In the genomic region with DNA sequence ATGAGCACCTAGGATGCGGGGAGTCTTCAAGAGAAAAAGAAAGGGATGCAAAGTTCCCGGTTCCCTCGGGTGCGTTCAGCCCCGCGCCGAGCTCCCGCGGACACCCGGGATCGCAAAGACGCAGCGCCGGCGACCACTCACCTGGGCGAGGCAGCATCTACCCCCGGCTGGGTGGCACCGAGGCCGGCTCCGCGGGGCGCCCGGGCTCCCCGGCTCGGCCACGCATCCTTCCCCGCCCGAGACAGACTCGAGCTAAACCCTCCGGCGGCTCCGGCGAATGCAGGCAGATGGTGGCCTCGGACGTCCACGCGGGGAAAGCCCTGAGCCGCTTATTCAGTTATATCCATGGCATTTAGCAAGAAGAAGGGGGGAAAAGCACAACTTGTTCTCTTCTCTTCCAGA, we compare ENCODE assay signal across 8 cellular contexts. TPM values are rescaled to one million over a fixed set of nuclear protein-coding genes. Genes with fewer than 3 reads are reported as not detected.
DNase-seq lines count a peak whose midpoint lies in the region; TF ChIP-seq lines count a peak whose summit lies in the region.

No MANE protein-coding gene starts in this region.

- H3K9me3 Mint-ChIP-seq in MCF 10A (ENCODE audit: unreplicated experiment) = no peaks in the 10 kb centered on the region

- H3K27me3 ChIP-seq in muscle layer of colon (ENCODE audit: control insufficient read depth in 1 of 2, insufficient read depth in 2 of 2, low read length in 2 of 2) = peaks cover 34 to 53% of the 10 kb centered on the region in 2 donors

- CTCF ChIA-PET in MCF 10A (lab: Yijun Ruan, JAX) = interaction anchor here (0.7 to 2.7 kb wide), 8 partner anchors 8 to 426 kb away, joined by 3 to 7 read pairs (median 3); no protein-coding TSS in a partner anchor

- POLR2A ChIA-PET in MCF 10A (lab: Yijun Ruan, JAX) = no interaction called here

- H3K4me3 Mint-ChIP-seq in MCF 10A (ENCODE audit: unreplicated experiment) = peak overlapping the region; percentile 76

- no peaks in the 10 kb centered on the region for H3K9me3 ChIP-seq in muscle layer of colon (ENCODE audit: low read length)

- no peaks in the 10 kb centered on the region for H3K36me3 Mint-ChIP-seq in MCF 10A (ENCODE audit: insufficient read depth, unreplicated experiment)

- no peak for TF ChIP-seq CTCF in MCF 10A (IDR thresholded peaks at IDR 0.05; ENCODE audit: unreplicated experiment)

- H3K4me3 ChIP-seq in muscle layer of colon (ENCODE audit: low read depth in 1 of 2, low read length in 2 of 2) = peak overlapping the region; percentile 38 to 51

- intact Hi-C loops in MCF 10A (cut with micrococcal nuclease) = loop anchor here (5.0 kb wide), 1 partner anchor 260 kb away; no protein-coding TSS in a partner anchor

- H3K27ac Mint-ChIP-seq in MCF 10A (ENCODE audit: low read depth, unreplicated experiment) = no peak overlapping the region

- no peaks in the 10 kb centered on the region for H3K36me3 ChIP-seq in muscle layer of colon (ENCODE audit: insufficient read depth, low read length)

- H3K4me1 ChIP-seq in muscle layer of colon (ENCODE audit: insufficient read depth, low read length) = peaks cover 9% of the 10 kb centered on the region

- BruUV-seq in MCF 10A (replicated peaks; lab: Mats Ljungman, UMichigan) = no TSS peak

- peak; percentile 28 for DNase-seq in stimulated activated CD4-positive, alpha-beta T cell treated with anti-CD3 and anti-CD28 coated beads, Interleukin-15, amount 100 ng/mL, for 24 hours
- no peak for DNase-seq in stimulated activated CD4-positive, alpha-beta T cell treated with anti-CD3 and anti-CD28 coated beads, Interleukin-4, amount 100 ng/mL, for 24 hours
- DNase-seq in MCF 10A (ENCODE audit: unreplicated experiment) (no peak), NCI-H1048 (lab: John Stamatoyannopoulos, UW) (no peak), NCI-H187 (lab: John Stamatoyannopoulos, UW) (no peak), NCI-H187 treated with DMSO at 0.1 percent for 48 hours (lab: John Stamatoyannopoulos, UW) (no peak), middle frontal gyrus (ENCODE audit: extremely low spot score, low spot score) (no peak)

- H3K27ac ChIP-seq in muscle layer of colon (ENCODE audit: low read depth, low read length) = no peak overlapping the region

- no peaks in the 10 kb centered on the region for H3K4me1 Mint-ChIP-seq in MCF 10A (ENCODE audit: insufficient read depth, unreplicated experiment)

- H3K9ac ChIP-seq in muscle layer of colon (ENCODE audit: low read length) = no peak overlapping the region

- H3K27me3 Mint-ChIP-seq in MCF 10A (ENCODE audit: insufficient read depth, unreplicated experiment) = peaks cover 19% of the 10 kb centered on the region

RNA-seq across cellular contexts. Expression of gene LRFN2, which starts 0.4 kb away (rescaled TPM):
- not detected in 2 replicates for total RNA-seq in MCF 10A (2022)
